1 cellular context compared by ENCODE assay signal in genomic region chr3:9397331-9397910, GRCh38.
TF ChIP-seq lines count a peak whose summit lies in the region.

A gene with protein sequence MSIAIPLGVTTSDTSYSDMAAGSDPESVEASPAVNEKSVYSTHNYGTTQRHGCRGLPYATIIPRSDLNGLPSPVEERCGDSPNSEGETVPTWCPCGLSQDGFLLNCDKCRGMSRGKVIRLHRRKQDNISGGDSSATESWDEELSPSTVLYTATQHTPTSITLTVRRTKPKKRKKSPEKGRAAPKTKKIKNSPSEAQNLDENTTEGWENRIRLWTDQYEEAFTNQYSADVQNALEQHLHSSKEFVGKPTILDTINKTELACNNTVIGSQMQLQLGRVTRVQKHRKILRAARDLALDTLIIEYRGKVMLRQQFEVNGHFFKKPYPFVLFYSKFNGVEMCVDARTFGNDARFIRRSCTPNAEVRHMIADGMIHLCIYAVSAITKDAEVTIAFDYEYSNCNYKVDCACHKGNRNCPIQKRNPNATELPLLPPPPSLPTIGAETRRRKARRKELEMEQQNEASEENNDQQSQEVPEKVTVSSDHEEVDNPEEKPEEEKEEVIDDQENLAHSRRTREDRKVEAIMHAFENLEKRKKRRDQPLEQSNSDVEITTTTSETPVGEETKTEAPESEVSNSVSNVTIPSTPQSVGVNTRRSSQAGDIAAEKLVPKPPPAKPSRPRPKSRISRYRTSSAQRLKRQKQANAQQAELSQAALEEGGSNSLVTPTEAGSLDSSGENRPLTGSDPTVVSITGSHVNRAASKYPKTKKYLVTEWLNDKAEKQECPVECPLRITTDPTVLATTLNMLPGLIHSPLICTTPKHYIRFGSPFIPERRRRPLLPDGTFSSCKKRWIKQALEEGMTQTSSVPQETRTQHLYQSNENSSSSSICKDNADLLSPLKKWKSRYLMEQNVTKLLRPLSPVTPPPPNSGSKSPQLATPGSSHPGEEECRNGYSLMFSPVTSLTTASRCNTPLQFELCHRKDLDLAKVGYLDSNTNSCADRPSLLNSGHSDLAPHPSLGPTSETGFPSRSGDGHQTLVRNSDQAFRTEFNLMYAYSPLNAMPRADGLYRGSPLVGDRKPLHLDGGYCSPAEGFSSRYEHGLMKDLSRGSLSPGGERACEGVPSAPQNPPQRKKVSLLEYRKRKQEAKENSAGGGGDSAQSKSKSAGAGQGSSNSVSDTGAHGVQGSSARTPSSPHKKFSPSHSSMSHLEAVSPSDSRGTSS (N-terminal part only) (plus strand): TSS chr3:9397615. CDS start chr3:9428939, 31,324 bp downstream.

TF ChIP-seq in K562, 482 proteins besides CTCF, POLR2A, EP300 and RAD21 (continued from another document and continues in another):
- TF ChIP-seq, protein P1, sequence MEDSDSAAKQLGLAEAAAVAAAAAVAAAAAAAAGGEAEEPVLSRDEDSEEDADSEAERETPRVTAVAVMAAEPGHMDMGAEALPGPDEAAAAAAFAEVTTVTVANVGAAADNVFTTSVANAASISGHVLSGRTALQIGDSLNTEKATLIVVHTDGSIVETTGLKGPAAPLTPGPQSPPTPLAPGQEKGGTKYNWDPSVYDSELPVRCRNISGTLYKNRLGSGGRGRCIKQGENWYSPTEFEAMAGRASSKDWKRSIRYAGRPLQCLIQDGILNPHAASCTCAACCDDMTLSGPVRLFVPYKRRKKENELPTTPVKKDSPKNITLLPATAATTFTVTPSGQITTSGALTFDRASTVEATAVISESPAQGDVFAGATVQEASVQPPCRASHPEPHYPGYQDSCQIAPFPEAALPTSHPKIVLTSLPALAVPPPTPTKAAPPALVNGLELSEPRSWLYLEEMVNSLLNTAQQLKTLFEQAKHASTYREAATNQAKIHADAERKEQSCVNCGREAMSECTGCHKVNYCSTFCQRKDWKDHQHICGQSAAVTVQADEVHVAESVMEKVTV (CRISPR knock-in tag; IDR thresholded peaks at IDR 0.05) = no peak
- TF ChIP-seq ZNF175 (CRISPR knock-in tag; IDR thresholded peaks at IDR 0.05; ENCODE audit: low read depth) (no peak), CHCHD3 (CRISPR knock-in tag; IDR thresholded peaks at IDR 0.05) (no peak), ZNF197 (CRISPR knock-in tag; IDR thresholded peaks at IDR 0.05; ENCODE audit: low read depth) (no peak), SMAD2 (IDR thresholded peaks at IDR 0.05; ENCODE audit: low read depth, low read length) (no peak), SNRNP70 (optimal IDR thresholded peaks at IDR 0.05; ENCODE audit: low read depth, low read length) (no peak), SUPT5H (IDR thresholded peaks at IDR 0.05) (peak; percentile 99), ZNF184 (CRISPR knock-in tag; IDR thresholded peaks at IDR 0.05) (no peak), KHSRP (IDR thresholded peaks at IDR 0.05) (no peak), ZNF707 (CRISPR knock-in tag; conservative IDR thresholded peaks at IDR 0.05) (no peak), GTF2B (IDR thresholded peaks at IDR 0.05; ENCODE audit: extremely low read depth, insufficient read length) (peak; percentile 54), MTF1 (CRISPR knock-in tag; IDR thresholded peaks at IDR 0.05; ENCODE audit: borderline replicate concordance) (no peak), CHD4 (IDR thresholded peaks at IDR 0.05; ENCODE audit: insufficient read depth, insufficient replicate concordance, low read depth, low read length, poor library complexity, severe bottlenecking) (no peak), ZBTB17 (CRISPR knock-in tag; IDR thresholded peaks at IDR 0.05) (no peak), ERF (CRISPR knock-in tag; IDR thresholded peaks at IDR 0.05) (no peak), TAF15 (IDR thresholded peaks at IDR 0.05; ENCODE audit: low read depth, low read length) (no peak), ZBTB2 (IDR thresholded peaks at IDR 0.05) (0 out of 2 replicates have a peak, but pooled peaks have one; percentile 51), PRMT5 (CRISPR knock-in tag; IDR thresholded peaks at IDR 0.05) (no peak), MYC (IDR thresholded peaks at IDR 0.05; ENCODE audit: low read depth, low read length) (peak; percentile 3; the same call in 1 of the 2 replicates), MYC (CRISPR knock-in tag; IDR thresholded peaks at IDR 0.05; ENCODE audit: borderline replicate concordance, low read depth) (no peak), MXD1 (CRISPR knock-in tag; IDR thresholded peaks at IDR 0.05; ENCODE audit: borderline replicate concordance, poor library complexity, severe bottlenecking) (no peak), KLF6 (CRISPR knock-in tag; IDR thresholded peaks at IDR 0.05; ENCODE audit: borderline replicate concordance) (no peak), CBFB (CRISPR knock-in tag; IDR thresholded peaks at IDR 0.05) (no peak), SMARCE1 (IDR thresholded peaks at IDR 0.05) (no peak), PYGO2 (tag; IDR thresholded peaks at IDR 0.05) (no peak), MAZ (CRISPR knock-in tag; conservative IDR thresholded peaks at IDR 0.05 in 1 of 2, IDR thresholded peaks at IDR 0.05 in 1 of 2) (no peak), KLF13 (tag; IDR thresholded peaks at IDR 0.05; ENCODE audit: borderline replicate concordance, low read depth) (peak; percentile 55; the same call in 1 of the 2 replicates), NFIX (CRISPR knock-in tag; IDR thresholded peaks at IDR 0.05; ENCODE audit: low read depth) (no peak), HLTF (IDR thresholded peaks at IDR 0.05) (no peak), STAT5B (CRISPR knock-in tag; IDR thresholded peaks at IDR 0.05) (no peak), FOXP4 (CRISPR knock-in tag; IDR thresholded peaks at IDR 0.05; ENCODE audit: borderline replicate concordance) (no peak), IRF1 (CRISPR knock-in tag; IDR thresholded peaks at IDR 0.05; ENCODE audit: borderline replicate concordance) (no peak), MTA1 (IDR thresholded peaks at IDR 0.05; ENCODE audit: borderline replicate concordance) (peak; percentile 49; the same call in 1 of the 2 replicates), CBFA2T3 (IDR thresholded peaks at IDR 0.05) (no peak), ZNF232 (CRISPR knock-in tag; IDR thresholded peaks at IDR 0.05) (no peak), NUFIP1 (IDR thresholded peaks at IDR 0.05; ENCODE audit: partially characterized antibody) (no peak), SMARCC2 (IDR thresholded peaks at IDR 0.05; ENCODE audit: low read depth) (no peak), MBD2 (IDR thresholded peaks at IDR 0.05; ENCODE audit: borderline replicate concordance, low read depth) (0 out of 2 replicates have a peak, but pooled peaks have one; percentile 50), ARHGAP35 (IDR thresholded peaks at IDR 0.05; ENCODE audit: partially characterized antibody) (no peak), FOXA1 (IDR thresholded peaks at IDR 0.05; ENCODE audit: borderline replicate concordance) (no peak), KDM5B (IDR thresholded peaks at IDR 0.05; ENCODE audit: insufficient replicate concordance, low read depth, low read length) (peak; percentile 82), PTTG1 (tag; IDR thresholded peaks at IDR 0.05; ENCODE audit: low read depth) (no peak), ZNF778 (CRISPR knock-in tag; IDR thresholded peaks at IDR 0.05) (no peak), SREBF1 (IDR thresholded peaks at IDR 0.05; ENCODE audit: borderline replicate concordance, low read depth, low read length) (no peak), ZFP30 (CRISPR knock-in tag; IDR thresholded peaks at IDR 0.05; ENCODE audit: borderline replicate concordance) (no peak), TAF9B (IDR thresholded peaks at IDR 0.05; ENCODE audit: partially characterized antibody) (peak; percentile 92), ZBTB12 (CRISPR knock-in tag; IDR thresholded peaks at IDR 0.05) (no peak), RBBP5 (IDR thresholded peaks at IDR 0.05; ENCODE audit: borderline replicate concordance, insufficient read depth, low read length, poor library complexity, severe bottlenecking) (no peak), ZNF764 (CRISPR knock-in tag; IDR thresholded peaks at IDR 0.05; ENCODE audit: low read depth) (no peak), RNF2 (IDR thresholded peaks at IDR 0.05) (no peak), ETV5 (CRISPR knock-in tag; IDR thresholded peaks at IDR 0.05; ENCODE audit: low read depth) (peak; percentile 16)
- TF ChIP-seq, protein P2, sequence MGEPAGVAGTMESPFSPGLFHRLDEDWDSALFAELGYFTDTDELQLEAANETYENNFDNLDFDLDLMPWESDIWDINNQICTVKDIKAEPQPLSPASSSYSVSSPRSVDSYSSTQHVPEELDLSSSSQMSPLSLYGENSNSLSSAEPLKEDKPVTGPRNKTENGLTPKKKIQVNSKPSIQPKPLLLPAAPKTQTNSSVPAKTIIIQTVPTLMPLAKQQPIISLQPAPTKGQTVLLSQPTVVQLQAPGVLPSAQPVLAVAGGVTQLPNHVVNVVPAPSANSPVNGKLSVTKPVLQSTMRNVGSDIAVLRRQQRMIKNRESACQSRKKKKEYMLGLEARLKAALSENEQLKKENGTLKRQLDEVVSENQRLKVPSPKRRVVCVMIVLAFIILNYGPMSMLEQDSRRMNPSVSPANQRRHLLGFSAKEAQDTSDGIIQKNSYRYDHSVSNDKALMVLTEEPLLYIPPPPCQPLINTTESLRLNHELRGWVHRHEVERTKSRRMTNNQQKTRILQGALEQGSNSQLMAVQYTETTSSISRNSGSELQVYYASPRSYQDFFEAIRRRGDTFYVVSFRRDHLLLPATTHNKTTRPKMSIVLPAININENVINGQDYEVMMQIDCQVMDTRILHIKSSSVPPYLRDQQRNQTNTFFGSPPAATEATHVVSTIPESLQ (CRISPR knock-in tag; IDR thresholded peaks at IDR 0.05) = no peak
- TF ChIP-seq, protein P3, sequence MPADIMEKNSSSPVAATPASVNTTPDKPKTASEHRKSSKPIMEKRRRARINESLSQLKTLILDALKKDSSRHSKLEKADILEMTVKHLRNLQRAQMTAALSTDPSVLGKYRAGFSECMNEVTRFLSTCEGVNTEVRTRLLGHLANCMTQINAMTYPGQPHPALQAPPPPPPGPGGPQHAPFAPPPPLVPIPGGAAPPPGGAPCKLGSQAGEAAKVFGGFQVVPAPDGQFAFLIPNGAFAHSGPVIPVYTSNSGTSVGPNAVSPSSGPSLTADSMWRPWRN (IDR thresholded peaks at IDR 0.05; ENCODE audit: low read depth) = no peak
